16 cellular contexts compared by ENCODE assay signal in the genomic region with DNA sequence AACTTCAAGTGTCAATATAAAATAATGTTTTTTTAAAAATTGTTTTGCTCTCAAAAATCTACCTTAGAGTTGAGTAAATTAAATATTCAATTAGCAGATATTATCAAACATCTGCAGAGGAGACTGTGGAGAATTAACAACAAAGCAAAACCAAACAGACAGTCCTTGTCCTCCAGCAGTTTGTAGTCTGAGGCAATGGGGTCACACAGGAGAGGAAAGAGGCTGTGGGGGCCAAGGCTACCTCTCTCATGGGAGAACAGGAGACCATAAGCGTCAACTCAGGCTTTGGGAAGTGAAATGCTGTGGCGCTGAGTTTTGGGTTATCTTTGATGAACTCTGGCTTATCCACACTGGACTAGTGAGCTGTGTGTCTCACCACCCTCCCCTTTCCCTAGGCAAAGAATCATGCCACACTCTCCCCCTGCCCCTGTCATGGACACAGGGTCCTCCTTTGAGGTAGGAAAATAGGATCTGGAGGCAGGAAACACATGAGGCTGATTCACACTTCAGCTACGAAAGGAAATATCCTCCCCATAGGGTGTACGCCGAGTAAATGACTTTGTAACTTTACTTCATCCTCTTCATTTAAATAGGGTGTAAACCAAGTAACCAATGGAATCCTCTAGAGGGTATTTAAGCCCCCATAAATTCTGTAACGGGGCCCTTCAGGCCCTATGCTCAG.
DNase-seq lines count a peak whose midpoint lies in the region; TF ChIP-seq lines count a peak whose summit lies in the region.
"Had no signal": no experiment of that assay in that cellular context is flagged by ENCODE, and none has a peak within 500 bp of the region (broad histone marks: within the 10 kb centered on the region; RNA-seq: fewer than 3 reads in every experiment).

No MANE protein-coding gene starts in this region.

- in situ Hi-C loops in SK-MEL-5 (cut with HindIII; ENCODE audit: low pct_unique_long_range_greater_than_20kb, low sequenced_read_pairs) = no loop called here

- H3K4me1 ChIP-seq in H9 (ENCODE audit: insufficient read depth, low read length) = no peaks in the 10 kb centered on the region
- no peaks in the 10 kb centered on the region for H3K4me1 ChIP-seq in endodermal cell (ENCODE audit: control insufficient read depth, insufficient read depth, low read length)
- no peaks in the 10 kb centered on the region for H3K4me1 ChIP-seq in prostate gland (replicated peaks)
- H3K4me1 ChIP-seq: HAP-1, Peyer's patch, SJSA1 had no signal

- no peak overlapping the region for H3K4me3 ChIP-seq in endodermal cell (ENCODE audit: low read length)
- H3K4me3 ChIP-seq in prostate gland = no peak overlapping the region
- H3K4me3 ChIP-seq: HAP-1, Peyer's patch, SJSA1 had no signal

- H4K20me1 ChIP-seq in H9 (ENCODE audit: control insufficient read depth, insufficient read depth, insufficient read length) = no peaks in the 10 kb centered on the region

- no peak overlapping the region for H3K27ac Mint-ChIP-seq in H9
- no peak overlapping the region for H3K27ac Mint-ChIP-seq in endodermal cell
- peak overlapping the region; percentile 71 for H3K27ac Mint-ChIP-seq in mesothelial cell of epicardium

- no peak overlapping the region for H2BK20ac ChIP-seq in H9 (ENCODE audit: low read depth, low read length, poor library complexity, severe bottlenecking)

- H3K27me3 ChIP-seq in H9 (ENCODE audit: insufficient read depth, low read length) (no peaks in the 10 kb centered on the region), endodermal cell (ENCODE audit: control insufficient read depth, insufficient read depth, low read length, poor library complexity, severe bottlenecking) (no peaks in the 10 kb centered on the region), prostate gland (replicated peaks; ENCODE audit: insufficient read depth) (no peaks in the 10 kb centered on the region)
- H3K27me3 ChIP-seq: Peyer's patch had no signal

- H3K27ac ChIP-seq in H9 (ENCODE audit: insufficient read length, low read depth, low read length) = no peak overlapping the region
- no peak overlapping the region for H3K27ac ChIP-seq in endodermal cell (ENCODE audit: low read depth, low read length)
- no peak overlapping the region for H3K27ac ChIP-seq in prostate gland
- H3K27ac ChIP-seq: C4-2B, Peyer's patch, SJSA1 had no signal

- H3K79me1 ChIP-seq in H9 (ENCODE audit: insufficient read depth, low read depth, low read length, poor library complexity, severe bottlenecking) = no peaks in the 10 kb centered on the region

- no peak for TF ChIP-seq POLR2A in prostate gland (IDR thresholded peaks at IDR 0.05)

- H2BK12ac ChIP-seq in H9 (ENCODE audit: insufficient read length, low read depth, low read length) = no peak overlapping the region

- H3K79me2 ChIP-seq in H9 (ENCODE audit: insufficient read depth, low read length) = no peaks in the 10 kb centered on the region

- H3K23me2 ChIP-seq in H9 (ENCODE audit: insufficient read length, low read depth, low read length, poor library complexity, severe bottlenecking) = no peaks in the 10 kb centered on the region

- no peak overlapping the region for H2BK5ac ChIP-seq in H9 (ENCODE audit: insufficient read length, low read length)

- no peaks in the 10 kb centered on the region for H3K36me3 Mint-ChIP-seq in H9 (ENCODE audit: insufficient read depth in 1 of 3, low read depth in 3 of 3)
- no peaks in the 10 kb centered on the region for H3K36me3 Mint-ChIP-seq in endodermal cell (ENCODE audit: low read depth)
- H3K36me3 Mint-ChIP-seq in mesothelial cell of epicardium = no peaks in the 10 kb centered on the region
- H3K36me3 Mint-ChIP-seq: CD8-positive, alpha-beta memory T cell had no signal

- H3K4me1 Mint-ChIP-seq in H9 (peaks cover 11 to 19% of the 10 kb centered on the region in 2 experiments), endodermal cell (no peaks in the 10 kb centered on the region), mesothelial cell of epicardium (peaks cover 87% of the 10 kb centered on the region)

- H3K56ac ChIP-seq in H9 (ENCODE audit: insufficient read length, low read depth, low read length) = no peak overlapping the region

- no CpG with 5 or more reads among the region's 6 CpGs for WGBS in H9 (ENCODE audit: extremely low coverage, insufficient read length, low lambda C conversion rate)
- 94 to 95% methylated on average over 6 of the region's 6 CpGs for WGBS in endodermal cell (ENCODE audit: insufficient coverage in 1 of 2, insufficient read length in 1 of 2), 2 experiments
- WGBS in prostate gland = 96% methylated on average over 6 of the region's 6 CpGs

- no peak overlapping the region for H3K4ac ChIP-seq in H9 (ENCODE audit: low read depth, low read length)

- no peak overlapping the region for H3K18ac ChIP-seq in H9 (ENCODE audit: insufficient read length, low read depth, low read length)

- no peak overlapping the region for H4K91ac ChIP-seq in H9 (ENCODE audit: insufficient read length, low read depth, low read length)

- H3K9me3 Mint-ChIP-seq in H9 (no peaks in the 10 kb centered on the region; a peak in 2 of 5 replicates), endodermal cell (no peaks in the 10 kb centered on the region), mesothelial cell of epicardium (no peaks in the 10 kb centered on the region)
- H3K9me3 Mint-ChIP-seq: CD8-positive, alpha-beta memory T cell had no signal

- H3K23ac ChIP-seq in H9 (ENCODE audit: insufficient read length, low read depth, low read length) = no peak overlapping the region

- no peak overlapping the region for H2BK15ac ChIP-seq in H9 (ENCODE audit: low read depth, low read length)

- H3K27me3 Mint-ChIP-seq in H9 (ENCODE audit: low read depth) (no peaks in the 10 kb centered on the region; the same call in 1 of the 2 replicates), endodermal cell (ENCODE audit: insufficient read depth) (no peaks in the 10 kb centered on the region), mesothelial cell of epicardium (ENCODE audit: low read depth) (no peaks in the 10 kb centered on the region)
- H3K27me3 Mint-ChIP-seq: CD8-positive, alpha-beta memory T cell had no signal

- peak; percentile 20 for DNase-seq in H9
- peak; percentile 22 for DNase-seq in SK-MEL-5 (ENCODE audit: low read depth, low spot score)
- DNase-seq in endodermal cell = peak; percentile 33
- DNase-seq in mesothelial cell of epicardium (ENCODE audit: low spot score in 2 of 2, unreplicated experiment in 2 of 2) = no peak
- no peak for DNase-seq in retina
- DNase-seq in prostate gland (ENCODE audit: low spot score) = no peak
- DNase-seq in GOT3 (lab: John Stamatoyannopoulos, UW) = no peak
- no peak for DNase-seq in superior temporal gyrus (ENCODE audit: extremely low spot score)
- DNase-seq: NCI-H1092 treated with DMSO at 0.1 percent for 48 hours, NCI-H2029 treated with DMSO at 0.1 percent for 48 hours, NCI-H2171 had no signal

- H2AK5ac ChIP-seq in H9 (ENCODE audit: insufficient read length, low read length) = no peak overlapping the region

- H4K5ac ChIP-seq in H9 (ENCODE audit: insufficient read length, low read depth, low read length) = no peak overlapping the region

- no peaks in the 10 kb centered on the region for H3K36me3 ChIP-seq in endodermal cell (ENCODE audit: control insufficient read depth, insufficient read depth, low read length)
- no peaks in the 10 kb centered on the region for H3K36me3 ChIP-seq in prostate gland
- H3K36me3 ChIP-seq: HAP-1, Peyer's patch, SJSA1 had no signal

- H3K4me3 Mint-ChIP-seq in H9 = no peak overlapping the region
- H3K4me3 Mint-ChIP-seq in endodermal cell = no peak overlapping the region
- H3K4me3 Mint-ChIP-seq in mesothelial cell of epicardium = no peak overlapping the region
- H3K4me3 Mint-ChIP-seq: CD8-positive, alpha-beta memory T cell had no signal

- no peak overlapping the region for H2BK120ac ChIP-seq in H9 (ENCODE audit: low read depth, low read length, poor library complexity, severe bottlenecking)

- no peak overlapping the region for H3T11ph ChIP-seq in H9 (ENCODE audit: low read length)

- intact Hi-C loops in prostate gland (cut with DNase I) = no loop called here

- H2AFZ ChIP-seq in H9 (ENCODE audit: low read length) = no peak overlapping the region

- no peak for TF ChIP-seq CTCF in H9 (conservative IDR thresholded peaks at IDR 0.05)
- TF ChIP-seq CTCF in endodermal cell (conservative IDR thresholded peaks at IDR 0.05) = no peak
- TF ChIP-seq CTCF in mesothelial cell of epicardium (IDR thresholded peaks at IDR 0.05; ENCODE audit: unreplicated experiment) = no peak
- no peak for TF ChIP-seq CTCF in prostate gland (IDR thresholded peaks at IDR 0.05)

- no peak overlapping the region for H3K14ac ChIP-seq in H9 (ENCODE audit: insufficient read depth, low read length)

- no peak overlapping the region for H3K4me2 ChIP-seq in H9 (ENCODE audit: insufficient read depth, insufficient read length, low read length)

- H3K9ac ChIP-seq in H9 (ENCODE audit: extremely low read depth, insufficient read length, low read length) (no peak overlapping the region), endodermal cell (ENCODE audit: extremely low read depth, low read length, poor library complexity, severe bottlenecking) (no peak overlapping the region)

- H4K8ac ChIP-seq in H9 (replicated peaks; ENCODE audit: insufficient read length, low read depth, low read length) = no peak overlapping the region

- H3K9me3 ChIP-seq in H9 (ENCODE audit: control insufficient read depth, low read depth, low read length) (no peaks in the 10 kb centered on the region), endodermal cell (ENCODE audit: control insufficient read depth, low read length) (no peaks in the 10 kb centered on the region), prostate gland (no peaks in the 10 kb centered on the region)
- H3K9me3 ChIP-seq: HAP-1, Peyer's patch, SJSA1 had no signal

Comparison
In these comparisons a context has a peak if more than half of its experiments do, and no peak if none do; other contexts are left out.
1. DNase-seq: peak in H9 (single experiment), SK-MEL-5 (single experiment) and endodermal cell (single experiment); none in mesothelial cell of epicardium (0 of 2), retina (single experiment), prostate gland (single experiment), GOT3 (single experiment) and superior temporal gyrus (single experiment).